Comparison of ENCODE assay signal across 8 cellular contexts in genomic region chr16:4766875-4767628, GRCh38. TPM values are rescaled to one million over a fixed set of nuclear protein-coding genes. Genes with fewer than 3 reads are reported as not detected.
DNase-seq lines count a peak whose midpoint lies in the region; ATAC-seq and TF ChIP-seq lines count a peak whose summit lies in the region.

Gene ZNF500, minus strand, starts transcription at chr16:4767162. Its CDS starts 1,184 bp downstream, at chr16:4765978.

- H3K4me3 ChIP-seq in GM12864 (ENCODE audit: low read depth, low read length) (peak within 1 kb of the TSS; percentile 85), osteoblast (ENCODE audit: insufficient read depth, low read length) (peak within 1 kb of the TSS; percentile 99), thoracic aorta (peak within 1 kb of the TSS; percentile 99)

- H3K4me3 Mint-ChIP-seq in activated naive CD8-positive, alpha-beta T cell, result peak within 1 kb of the TSS; percentile 93
- H3K4me3 Mint-ChIP-seq in glutamatergic neuron (ENCODE audit: unreplicated experiment), result peak within 1 kb of the TSS; percentile 89

- peaks cover 34% of the 10 kb centered on the region for H3K79me2 ChIP-seq in osteoblast (ENCODE audit: insufficient read depth, low read length)

- peak within 1 kb of the TSS; percentile 87 for H3K27ac Mint-ChIP-seq in activated naive CD8-positive, alpha-beta T cell
- H3K27ac Mint-ChIP-seq in glutamatergic neuron (ENCODE audit: unreplicated experiment), result peak within 1 kb of the TSS; percentile 70

- H3K27ac ChIP-seq in osteoblast (ENCODE audit: low read depth, low read length), result peak within 1 kb of the TSS; percentile 89
- H3K27ac ChIP-seq in thoracic aorta, result peak within 1 kb of the TSS; percentile 90 to 91

- peaks cover 20% of the 10 kb centered on the region for H3K4me1 ChIP-seq in osteoblast (ENCODE audit: insufficient read depth, low read length)
- peaks cover 11 to 26% of the 10 kb centered on the region in 2 donors for H3K4me1 ChIP-seq in thoracic aorta (ENCODE audit: control insufficient read depth in 1 of 2, low read depth in 2 of 2)

- peaks cover 4% of the 10 kb centered on the region for H4K20me1 ChIP-seq in osteoblast (ENCODE audit: insufficient read depth, low read length)

- H3K36me3 Mint-ChIP-seq in activated naive CD8-positive, alpha-beta T cell, result no peaks in the 10 kb centered on the region
- H3K36me3 Mint-ChIP-seq in glutamatergic neuron (ENCODE audit: unreplicated experiment), result no peaks in the 10 kb centered on the region

- H3K9me3 ChIP-seq in osteoblast (ENCODE audit: low read depth, low read length) (no peaks in the 10 kb centered on the region), thoracic aorta (no peaks in the 10 kb centered on the region)

- peak; percentile 84 for ATAC-seq in HG02678 (IDR thresholded peaks at IDR 0.05; ENCODE audit: unreplicated experiment)
- peak; percentile 93 for ATAC-seq in thoracic aorta (ENCODE audit: insufficient number of reproducible peaks, low FRiP score, low read depth)

- H3K36me3 ChIP-seq in osteoblast (ENCODE audit: insufficient read depth, low read length) (peaks cover 27% of the 10 kb centered on the region), thoracic aorta (peaks cover 21% of the 10 kb centered on the region)

- DNase-seq in GM12864 (ENCODE audit: low read depth) (peak; percentile 85), NCI-H1105 treated with DMSO at 0.1 percent for 48 hours (lab: John Stamatoyannopoulos, UW) (peak; percentile 86), SKM-1 treated with dmso at 0.1 percent for 144 hours (lab: John Stamatoyannopoulos, UW; ENCODE audit: unreplicated experiment) (peak; percentile 92), glutamatergic neuron (peak; percentile 100), osteoblast (ENCODE audit: insufficient read length, low spot score, missing footprints) (peak; percentile 99), thoracic aorta (ENCODE audit: low spot score) (peak; percentile 91)

- H3K27me3 Mint-ChIP-seq in activated naive CD8-positive, alpha-beta T cell, result no peaks in the 10 kb centered on the region
- no peaks in the 10 kb centered on the region for H3K27me3 Mint-ChIP-seq in glutamatergic neuron (ENCODE audit: unreplicated experiment)

- H3K9me3 Mint-ChIP-seq in activated naive CD8-positive, alpha-beta T cell (ENCODE audit: low read depth), result no peaks in the 10 kb centered on the region
- H3K9me3 Mint-ChIP-seq in glutamatergic neuron (ENCODE audit: unreplicated experiment), result peaks cover 5% of the 10 kb centered on the region

- TF ChIP-seq CTCF in GM12864 (IDR thresholded peaks at IDR 0.05; ENCODE audit: low read depth, low read length, missing control alignments) (no peak), glutamatergic neuron (IDR thresholded peaks at IDR 0.05; ENCODE audit: partially characterized antibody, unreplicated experiment) (no peak), osteoblast (IDR thresholded peaks at IDR 0.05; ENCODE audit: extremely low read depth, low read depth, low read length) (no peak), thoracic aorta (IDR thresholded peaks at IDR 0.05) (no peak)

- no peaks in the 10 kb centered on the region for H3K27me3 ChIP-seq in osteoblast (ENCODE audit: insufficient read depth, low read length)
- no peaks in the 10 kb centered on the region for H3K27me3 ChIP-seq in thoracic aorta (replicated peaks; ENCODE audit: insufficient read depth)

- H3K4me1 Mint-ChIP-seq in activated naive CD8-positive, alpha-beta T cell (ENCODE audit: low read depth), result peaks cover 26% of the 10 kb centered on the region
- peaks cover 7% of the 10 kb centered on the region for H3K4me1 Mint-ChIP-seq in glutamatergic neuron (ENCODE audit: low read depth, unreplicated experiment)

- peak within 1 kb of the TSS; percentile 97 for H2AFZ ChIP-seq in osteoblast (ENCODE audit: low read length)

- H3K4me2 ChIP-seq in osteoblast (ENCODE audit: insufficient read depth, low read length), result peak within 1 kb of the TSS; percentile 99

RNA-seq across cellular contexts. Expression of gene ZNF500, which starts in this region (rescaled TPM):
- 19.8 TPM for total RNA-seq in glutamatergic neuron (ENCODE audit: unreplicated experiment)
- 14.5 and 16.2 TPM in 2 replicates for total RNA-seq in osteoblast
- 10 to 100 TPM in 1 of 2 donors, 1 to 10 TPM in 1; 6.1 to 21.2 TPM for total RNA-seq in thoracic aorta

Comparison
In these comparisons a context has a peak if more than half of its experiments do, and no peak if none do; other contexts are left out.
1. Peak in every context shown above with its lines: DNase-seq, ATAC-seq, H3K4me3 ChIP-seq and H3K27ac ChIP-seq.